Comparison of ENCODE assay signal across 12 cellular contexts in genomic region chr19:45643927-45644771, GRCh38. TPM values are rescaled to one million over a fixed set of nuclear protein-coding genes. Genes with fewer than 3 reads are reported as not detected.
A peak's percentile ranks its signal among the peaks of the same experiment; 100 is the strongest.
DNase-seq lines count a peak whose midpoint lies in the region; ATAC-seq, FAIRE-seq and TF ChIP-seq lines count a peak whose summit lies in the region.
"Had no signal": no experiment of that assay in that cellular context is flagged by ENCODE, and none has a peak within 500 bp of the region (broad histone marks: within the 10 kb centered on the region; RNA-seq: fewer than 3 reads in every experiment).

No MANE protein-coding gene starts in this region.

- H3K9me3 ChIP-seq in HepG2 (ENCODE audit: low read length) = no peaks in the 10 kb centered on the region
- no peaks in the 10 kb centered on the region for H3K9me3 ChIP-seq in right lobe of liver
- H3K9me3 ChIP-seq in esophagus muscularis mucosa = no peaks in the 10 kb centered on the region
- H3K9me3 ChIP-seq in mucosa of descending colon = no peaks in the 10 kb centered on the region

- CTCF ChIA-PET in HepG2 (lab: Yijun Ruan, JAX; ENCODE audit: low intra/inter-chr PET ratio, low total read pairs) = interaction anchor here (0.8 to 4.0 kb wide), 3 partner anchors 37 to 74 kb away, joined by 3 to 45 read pairs (median 29); no protein-coding TSS in a partner anchor

- H3K36me3 Mint-ChIP-seq in activated T-helper 1 cell treated with anti-CD3 and anti-CD28 coated beads, Interleukin-12 subunit alpha, Interleukin-12 subunit beta, Interleukin-2, Interleukin-4 antibody, amounts not matched to agents 30 ng/mL and 10 ng/mL and 1 ng/mL, durations not matched to agents 14 hours and 24 hours and 36 hours (ENCODE audit: low read depth) = peaks cover 8% of the 10 kb centered on the region

- POLR2A ChIA-PET in HepG2 (lab: Yijun Ruan, JAX) = interaction anchor here (0.7 to 5.9 kb wide), 4 partner anchors 41 to 60 kb away, joined by 3 to 56 read pairs (median 12); partner anchors contain the start of gene OPA3

- H3K4me1 ChIP-seq in HepG2 (ENCODE audit: insufficient read depth, low read length) = peaks cover 62% of the 10 kb centered on the region
- H3K4me1 ChIP-seq in right lobe of liver = peaks cover 0 to 27% (median 15%) of the 10 kb centered on the region in 4 donors
- peaks cover 23 to 54% (median 52%) of the 10 kb centered on the region in 4 donors for H3K4me1 ChIP-seq in esophagus muscularis mucosa
- peaks cover 21% of the 10 kb centered on the region for H3K4me1 ChIP-seq in mucosa of descending colon (ENCODE audit: low read depth)

- ATAC-seq in HepG2 = no peak
- ATAC-seq in right lobe of liver = no peak
- ATAC-seq in mucosa of descending colon = no peak
- ATAC-seq: Right ventricle myocardium inferior had no signal

- no peak overlapping the region for H3K27ac Mint-ChIP-seq in activated T-helper 1 cell treated with anti-CD3 and anti-CD28 coated beads, Interleukin-12 subunit alpha, Interleukin-12 subunit beta, Interleukin-2, Interleukin-4 antibody, amounts not matched to agents 30 ng/mL and 10 ng/mL and 1 ng/mL, durations not matched to agents 14 hours and 24 hours and 36 hours

- H2AFZ ChIP-seq in HepG2 (ENCODE audit: low read length) = no peak overlapping the region

- in situ Hi-C loops in HepG2 (cut with HindIII; ENCODE audit: extremely low pct_ligation_motif_present, low pct_unique_long_range_greater_than_20kb) = loop anchor here (5.0 kb wide), 1 partner anchor 52 kb away; no protein-coding TSS in a partner anchor
- in situ Hi-C loops in brain microvascular endothelial cell (cut with HindIII; ENCODE audit: low pct_ligation_motif_present, low sequenced_read_pairs) = no loop called here

- H3K27ac ChIP-seq in HepG2 (ENCODE audit: extremely low read length, insufficient read depth, low read length) = no peak overlapping the region
- H3K27ac ChIP-seq in right lobe of liver = no peak overlapping the region
- H3K27ac ChIP-seq in esophagus muscularis mucosa (replicated peaks in 1 of 4) = no peak overlapping the region
- no peak overlapping the region for H3K27ac ChIP-seq in brain microvascular endothelial cell
- H3K27ac ChIP-seq: HL-60 had no signal

- H4K20me1 ChIP-seq in HepG2 (ENCODE audit: insufficient read depth, low read length) = no peaks in the 10 kb centered on the region

- WGBS in HepG2 (ENCODE audit: low lambda C conversion rate) = 46% methylated on average over 14 of the region's 14 CpGs
- WGBS in right lobe of liver (ENCODE audit: insufficient coverage, low coverage, low lambda C conversion rate, missing lambda C conversion rate) = 54% methylated on average over 8 of the region's 14 CpGs
- WGBS in esophagus muscularis mucosa = 64% methylated on average over 14 of the region's 14 CpGs

- peaks cover 0 to 9% of the 10 kb centered on the region in 2 experiments; a peak in 3 of 5 replicates for H3K27me3 ChIP-seq in HepG2 (ENCODE audit: control insufficient read depth in 1 of 2, insufficient read depth in 2 of 2, low read length in 2 of 2)
- H3K27me3 ChIP-seq in right lobe of liver = peaks cover 0 to 4% of the 10 kb centered on the region in 2 donors
- peaks cover 0 to 43% (median 12%) of the 10 kb centered on the region in 4 donors for H3K27me3 ChIP-seq in esophagus muscularis mucosa
- no peaks in the 10 kb centered on the region for H3K27me3 ChIP-seq in brain microvascular endothelial cell (replicated peaks)

- H3K36me3 ChIP-seq in HepG2 (replicated peaks in 1 of 2; ENCODE audit: control insufficient read depth in 1 of 2, insufficient read depth in 2 of 2, low read length in 2 of 2) = no peaks in the 10 kb centered on the region
- no peaks in the 10 kb centered on the region for H3K36me3 ChIP-seq in right lobe of liver
- no peaks in the 10 kb centered on the region for H3K36me3 ChIP-seq in esophagus muscularis mucosa
- no peaks in the 10 kb centered on the region for H3K36me3 ChIP-seq in brain microvascular endothelial cell (replicated peaks)
- no peaks in the 10 kb centered on the region for H3K36me3 ChIP-seq in mucosa of descending colon (ENCODE audit: low read depth)

- TF ChIP-seq EP300 in HepG2 (IDR thresholded peaks at IDR 0.05; ENCODE audit: low read depth in 2 of 2, low read length in 2 of 2) (no peak), HepG2 (CRISPR knock-in tag; IDR thresholded peaks at IDR 0.05; ENCODE audit: borderline replicate concordance) (no peak), esophagus muscularis mucosa (IDR thresholded peaks at IDR 0.05) (no peak)

- TF ChIP-seq CTCF in HepG2 (CRISPR knock-in tag; IDR thresholded peaks at IDR 0.05) (no peak), right lobe of liver (IDR thresholded peaks at IDR 0.05) (no peak), esophagus muscularis mucosa (IDR thresholded peaks at IDR 0.05) (no peak), brain microvascular endothelial cell (IDR thresholded peaks at IDR 0.05; ENCODE audit: low read depth, low read length, missing control alignments) (no peak), mucosa of descending colon (IDR thresholded peaks at IDR 0.05) (no peak)

- H3K4me3 Mint-ChIP-seq in activated T-helper 1 cell treated with anti-CD3 and anti-CD28 coated beads, Interleukin-12 subunit alpha, Interleukin-12 subunit beta, Interleukin-2, Interleukin-4 antibody, amounts not matched to agents 30 ng/mL and 10 ng/mL and 1 ng/mL, durations not matched to agents 14 hours and 24 hours and 36 hours = peak overlapping the region; percentile 78

- peak overlapping the region in 2 of 3 experiments; percentile 39 to 67; a peak in 3 of 6 replicates for H3K4me3 ChIP-seq in HepG2 (replicated peaks in 1 of 3; ENCODE audit: insufficient read depth in 1 of 3, low read depth in 2 of 3, low read length in 3 of 3)
- H3K4me3 ChIP-seq in right lobe of liver = no peak overlapping the region
- no peak overlapping the region for H3K4me3 ChIP-seq in esophagus muscularis mucosa
- no peak overlapping the region for H3K4me3 ChIP-seq in brain microvascular endothelial cell (ENCODE audit: low read depth, low read length)
- no peak overlapping the region for H3K4me3 ChIP-seq in mucosa of descending colon

- peaks cover 29% of the 10 kb centered on the region for H3K4me1 Mint-ChIP-seq in activated T-helper 1 cell treated with anti-CD3 and anti-CD28 coated beads, Interleukin-12 subunit alpha, Interleukin-12 subunit beta, Interleukin-2, Interleukin-4 antibody, amounts not matched to agents 30 ng/mL and 10 ng/mL and 1 ng/mL, durations not matched to agents 14 hours and 24 hours and 36 hours (ENCODE audit: low read depth)

- TF ChIP-seq POLR2A in HepG2 (IDR thresholded peaks at IDR 0.05; ENCODE audit: insufficient read depth in 1 of 2, low read depth in 2 of 2, low read length in 2 of 2) = no peak
- TF ChIP-seq POLR2A in right lobe of liver (IDR thresholded peaks at IDR 0.05) = no peak
- no peak for TF ChIP-seq POLR2A in esophagus muscularis mucosa (IDR thresholded peaks at IDR 0.05; ENCODE audit: low read depth)

- BruUV-seq in HepG2 (replicated peaks; lab: Mats Ljungman, UMichigan) = no TSS peak

- no peak for TF ChIP-seq RAD21 in HepG2 (CRISPR knock-in tag; IDR thresholded peaks at IDR 0.05)

- no peak for FAIRE-seq in HepG2 (lab: Jason Lieb, UNC)
- FAIRE-seq in GM19239 (lab: Jason Lieb, UNC) = no peak

- no peaks in the 10 kb centered on the region for H3K27me3 Mint-ChIP-seq in activated T-helper 1 cell treated with anti-CD3 and anti-CD28 coated beads, Interleukin-12 subunit alpha, Interleukin-12 subunit beta, Interleukin-2, Interleukin-4 antibody, amounts not matched to agents 30 ng/mL and 10 ng/mL and 1 ng/mL, durations not matched to agents 14 hours and 24 hours and 36 hours (ENCODE audit: insufficient read depth)

- intact Hi-C loops in HepG2 (cut with micrococcal nuclease; ENCODE audit: unreplicated experiment) (loop anchor here (1.0 to 5.0 kb wide), 4 partner anchors 37 to 147 kb away; partner anchors contain the start of genes PPM1N and RTN2), right lobe of liver (cut with DNase I) (loop anchor here (5.0 to 10.0 kb wide), 3 partner anchors 37 to 119 kb away; partner anchors contain the start of gene GPR4 (in 1 of the 2)), esophagus muscularis mucosa (cut with DNase I) (loop anchor here (2.0 to 5.0 kb wide), 2 partner anchors 38 to 121 kb away; no protein-coding TSS in a partner anchor), mucosa of descending colon (cut with DNase I, micrococcal nuclease) (loop anchor here in 1 of 2 donors (5.0 kb wide), 1 partner anchor 37 kb away; no protein-coding TSS in a partner anchor)
- intact Hi-C loops in activated T-helper 1 cell treated with anti-CD3 and anti-CD28 coated beads, Interleukin-12 subunit alpha, Interleukin-12 subunit beta, Interleukin-2, Interleukin-4 antibody, amounts not matched to agents 30 ng/mL and 10 ng/mL and 1 ng/mL, durations not matched to agents 14 hours and 24 hours and 36 hours (cut with micrococcal nuclease) = loop anchor here (1.0 to 2.0 kb wide), 9 partner anchors 23 to 219 kb away; partner anchors contain the start of genes OPA3, RTN2, SYMPK and VASP

- peak overlapping the region; percentile 83 for H3K4me2 ChIP-seq in HepG2 (ENCODE audit: low read depth, low read length)

- no peak overlapping the region for H3K9ac ChIP-seq in HepG2 (ENCODE audit: insufficient read depth, low read depth, low read length)

- DNase-seq in HepG2 (ENCODE audit: low spot score) (no peak), right lobe of liver (no peak), inferior parietal cortex (ENCODE audit: extremely low spot score) (peak; percentile 64), GM19239 (ENCODE audit: insufficient read length, low spot score) (no peak), esophagus muscularis mucosa (ENCODE audit: extremely low spot score) (no peak), brain microvascular endothelial cell (no peak), mucosa of descending colon (no peak)
- no peak for DNase-seq in activated T-helper 1 cell treated with anti-CD3 and anti-CD28 coated beads, Interleukin-12 subunit alpha, Interleukin-12 subunit beta, Interleukin-2, Interleukin-4 antibody, amounts not matched to agents 30 ng/mL and 10 ng/mL and 1 ng/mL, durations not matched to agents 14 hours and 24 hours and 36 hours (ENCODE audit: low spot score)
- DNase-seq: HCEC 1CT, NCI-H2029 had no signal

- H3K79me2 ChIP-seq in HepG2 (ENCODE audit: insufficient read depth, low read length) = no peaks in the 10 kb centered on the region

- H3K9me3 Mint-ChIP-seq in activated T-helper 1 cell treated with anti-CD3 and anti-CD28 coated beads, Interleukin-12 subunit alpha, Interleukin-12 subunit beta, Interleukin-2, Interleukin-4 antibody, amounts not matched to agents 30 ng/mL and 10 ng/mL and 1 ng/mL, durations not matched to agents 14 hours and 24 hours and 36 hours = no peaks in the 10 kb centered on the region

RNA-seq across cellular contexts. Expression of gene EML2, which starts 5.0 kb away (rescaled TPM):
- 7.3 and 7.6 TPM in 2 replicates for total RNA-seq in HepG2 (2016; rRNA removed; fragmentation: Illumina TruSeq; extraction: Trizol)
- total RNA-seq in HepG2 (2016; cell fraction: cytosol; rRNA removed; fragmentation: Illumina TruSeq; extraction: Trizol; ENCODE audit: low read depth) = 1.6 and 3.5 TPM in 2 replicates
- total RNA-seq in HepG2 (2016; cell fraction: insoluble cytoplasmic fraction; rRNA removed; fragmentation: Illumina TruSeq; extraction: Trizol) = 4.2 and 9.1 TPM in 2 replicates
- 2.2 and 3.2 TPM in 2 replicates for total RNA-seq in HepG2 (2016; cell fraction: membrane; rRNA removed; fragmentation: Illumina TruSeq; extraction: Trizol)
- 8.8 and 13.4 TPM in 2 replicates for total RNA-seq in HepG2 (2016; cell fraction: nucleus; rRNA removed; fragmentation: Illumina TruSeq; extraction: Trizol)
- polyA plus RNA-seq in HepG2 (2011; rRNA removed) = 12.9 and 16.6 TPM in 2 replicates
- polyA plus RNA-seq in HepG2 (2011; cell fraction: cytosol; rRNA removed) = 7.9 and 8.5 TPM in 2 replicates
- 74.5 and 101 TPM in 2 replicates for polyA plus RNA-seq in HepG2 (2011; cell fraction: nucleus; rRNA removed)
- 10.9 and 17.5 TPM in 2 replicates for polyA plus RNA-seq in HepG2 (2012)
- 0.88 and 1.0 TPM in 2 replicates for polyA plus RNA-seq in HepG2 (2016; cell fraction: cytosol; fragmentation: Illumina TruSeq; extraction: Trizol; ENCODE audit: low read depth)
- 3.1 and 4.1 TPM in 2 replicates for polyA plus RNA-seq in HepG2 (2016; cell fraction: insoluble cytoplasmic fraction; fragmentation: Illumina TruSeq; extraction: Trizol; ENCODE audit: low read depth)
- polyA plus RNA-seq in HepG2 (2016; cell fraction: membrane; fragmentation: Illumina TruSeq; extraction: Trizol; ENCODE audit: low read depth) = 1.2 and 3.4 TPM in 2 replicates
- 25.5 and 27.6 TPM in 2 replicates for polyA plus RNA-seq in HepG2 (2016; cell fraction: nucleus; fragmentation: Illumina TruSeq; extraction: Trizol; ENCODE audit: insufficient read depth, low read depth)
- 40.9 and 76.3 TPM in 2 replicates for polyA minus RNA-seq in HepG2 (2011; rRNA and poly(A)+ RNA removed; ENCODE audit: low replicate concordance)
- polyA minus RNA-seq in HepG2 (2011; cell fraction: cytosol; rRNA and poly(A)+ RNA removed) = 13.7 and 15.5 TPM in 2 replicates
- polyA minus RNA-seq in HepG2 (2011; cell fraction: nucleus; rRNA and poly(A)+ RNA removed) = 15.0 and 16.1 TPM in 2 replicates
- total RNA-seq in right lobe of liver = 10 to 100 TPM; 12.6 to 19.7 (median 13.8) TPM
- 148 and 152 TPM in 2 replicates for total RNA-seq in activated T-helper 1 cell treated with anti-CD3 and anti-CD28 coated beads, Interleukin-12 subunit alpha, Interleukin-12 subunit beta, Interleukin-2, Interleukin-4 antibody, amounts not matched to agents 30 ng/mL and 10 ng/mL and 1 ng/mL, durations not matched to agents 14 hours and 24 hours and 36 hours
- total RNA-seq in esophagus muscularis mucosa = 10 to 100 TPM; 12.0 to 28.4 (median 18.3) TPM
- total RNA-seq in mucosa of descending colon = 100 to 1,000 TPM in 1 of 3 donors, 10 to 100 TPM in 2; 59.9 to 119 (median 79.1) TPM

RNA-seq across cellular contexts. Expression of gene GIPR, which starts 23.9 kb away (rescaled TPM):
- total RNA-seq in HepG2 (2016; rRNA removed; fragmentation: Illumina TruSeq; extraction: Trizol) (0.15 TPM in 1 of 2 replicates, not detected in the other), right lobe of liver (under 1 TPM in 4 of 6 experiments, not detected in 2; 0.07 to 0.23 (median 0.18) TPM), esophagus muscularis mucosa (not detected), mucosa of descending colon (10 to 100 TPM in 2 of 3 donors, 1 to 10 TPM in 1; 6.8 to 19.4 (median 14.2) TPM)
- total RNA-seq in HepG2 (2016; cell fraction: cytosol; rRNA removed; fragmentation: Illumina TruSeq; extraction: Trizol; ENCODE audit: low read depth) = not detected in 2 replicates
- total RNA-seq in HepG2 (2016; cell fraction: insoluble cytoplasmic fraction; rRNA removed; fragmentation: Illumina TruSeq; extraction: Trizol) = not detected in 2 replicates
- total RNA-seq in HepG2 (2016; cell fraction: membrane; rRNA removed; fragmentation: Illumina TruSeq; extraction: Trizol) = 0.07 TPM in 1 of 2 replicates, not detected in the other
- not detected in 2 replicates for total RNA-seq in HepG2 (2016; cell fraction: nucleus; rRNA removed; fragmentation: Illumina TruSeq; extraction: Trizol)
- polyA plus RNA-seq in HepG2 (2011; rRNA removed) = 1.2 and 1.7 TPM in 2 replicates
- polyA plus RNA-seq in HepG2 (2011; cell fraction: cytosol; rRNA removed) = 0.23 and 0.27 TPM in 2 replicates
- polyA plus RNA-seq in HepG2 (2011; cell fraction: nucleus; rRNA removed) = 10.6 TPM in 2 replicates
- 1.3 and 2.2 TPM in 2 replicates for polyA plus RNA-seq in HepG2 (2012)
- polyA plus RNA-seq in HepG2 (2016; cell fraction: cytosol; fragmentation: Illumina TruSeq; extraction: Trizol; ENCODE audit: low read depth) = not detected in 2 replicates
- polyA plus RNA-seq in HepG2 (2016; cell fraction: insoluble cytoplasmic fraction; fragmentation: Illumina TruSeq; extraction: Trizol; ENCODE audit: low read depth) = not detected in 2 replicates
- polyA plus RNA-seq in HepG2 (2016; cell fraction: membrane; fragmentation: Illumina TruSeq; extraction: Trizol; ENCODE audit: low read depth) = not detected in 2 replicates
- 0.31 TPM in 2 replicates for polyA plus RNA-seq in HepG2 (2016; cell fraction: nucleus; fragmentation: Illumina TruSeq; extraction: Trizol; ENCODE audit: insufficient read depth, low read depth)
- 0.47 and 2.5 TPM in 2 replicates for polyA minus RNA-seq in HepG2 (2011; rRNA and poly(A)+ RNA removed; ENCODE audit: low replicate concordance)
- 0.59 TPM in 1 of 2 replicates, not detected in the other for polyA minus RNA-seq in HepG2 (2011; cell fraction: cytosol; rRNA and poly(A)+ RNA removed)
- 4.5 and 7.2 TPM in 2 replicates for polyA minus RNA-seq in HepG2 (2011; cell fraction: nucleus; rRNA and poly(A)+ RNA removed)
- 4.3 and 6.1 TPM in 2 replicates for total RNA-seq in activated T-helper 1 cell treated with anti-CD3 and anti-CD28 coated beads, Interleukin-12 subunit alpha, Interleukin-12 subunit beta, Interleukin-2, Interleukin-4 antibody, amounts not matched to agents 30 ng/mL and 10 ng/mL and 1 ng/mL, durations not matched to agents 14 hours and 24 hours and 36 hours

RNA-seq across cellular contexts. Expression of gene GPR4, which starts 42.1 kb away (rescaled TPM):
- total RNA-seq in HepG2 (2016; rRNA removed; fragmentation: Illumina TruSeq; extraction: Trizol) (not detected in 2 replicates), right lobe of liver (1 to 10 TPM in 4 of 6 experiments, under 1 TPM in 2; 0.83 to 3.1 (median 1.3) TPM), esophagus muscularis mucosa (1 to 10 TPM in 3 of 4 donors, under 1 TPM in 1; 0.42 to 6.6 (median 4.8) TPM), mucosa of descending colon (1 to 10 TPM in 2 of 3 donors, under 1 TPM in 1; 0.84 to 1.0 (median 1.0) TPM)
- not detected in 2 replicates for total RNA-seq in HepG2 (2016; cell fraction: cytosol; rRNA removed; fragmentation: Illumina TruSeq; extraction: Trizol; ENCODE audit: low read depth)
- total RNA-seq in HepG2 (2016; cell fraction: insoluble cytoplasmic fraction; rRNA removed; fragmentation: Illumina TruSeq; extraction: Trizol) = not detected in 2 replicates
- total RNA-seq in HepG2 (2016; cell fraction: membrane; rRNA removed; fragmentation: Illumina TruSeq; extraction: Trizol) = not detected in 2 replicates
- not detected in 2 replicates for total RNA-seq in HepG2 (2016; cell fraction: nucleus; rRNA removed; fragmentation: Illumina TruSeq; extraction: Trizol)
- 0.15 TPM in 1 of 2 replicates, not detected in the other for polyA plus RNA-seq in HepG2 (2011; rRNA removed)
- polyA plus RNA-seq in HepG2 (2011; cell fraction: cytosol; rRNA removed) = not detected in 2 replicates
- polyA plus RNA-seq in HepG2 (2011; cell fraction: nucleus; rRNA removed) = not detected in 2 replicates
- not detected in 2 replicates for polyA plus RNA-seq in HepG2 (2012)
- not detected in 2 replicates for polyA plus RNA-seq in HepG2 (2016; cell fraction: cytosol; fragmentation: Illumina TruSeq; extraction: Trizol; ENCODE audit: low read depth)
- not detected in 2 replicates for polyA plus RNA-seq in HepG2 (2016; cell fraction: insoluble cytoplasmic fraction; fragmentation: Illumina TruSeq; extraction: Trizol; ENCODE audit: low read depth)
- not detected in 2 replicates for polyA plus RNA-seq in HepG2 (2016; cell fraction: membrane; fragmentation: Illumina TruSeq; extraction: Trizol; ENCODE audit: low read depth)
- not detected in 2 replicates for polyA plus RNA-seq in HepG2 (2016; cell fraction: nucleus; fragmentation: Illumina TruSeq; extraction: Trizol; ENCODE audit: insufficient read depth, low read depth)
- 0.12 TPM in 1 of 2 replicates, not detected in the other for polyA minus RNA-seq in HepG2 (2011; rRNA and poly(A)+ RNA removed; ENCODE audit: low replicate concordance)
- polyA minus RNA-seq in HepG2 (2011; cell fraction: cytosol; rRNA and poly(A)+ RNA removed) = not detected in 2 replicates
- not detected in 2 replicates for polyA minus RNA-seq in HepG2 (2011; cell fraction: nucleus; rRNA and poly(A)+ RNA removed)
- total RNA-seq in activated T-helper 1 cell treated with anti-CD3 and anti-CD28 coated beads, Interleukin-12 subunit alpha, Interleukin-12 subunit beta, Interleukin-2, Interleukin-4 antibody, amounts not matched to agents 30 ng/mL and 10 ng/mL and 1 ng/mL, durations not matched to agents 14 hours and 24 hours and 36 hours = not detected in 2 replicates

RNA-seq across cellular contexts. Expression of gene SNRPD2, which starts 47.6 kb away (rescaled TPM):
- total RNA-seq in HepG2 (2016; rRNA removed; fragmentation: Illumina TruSeq; extraction: Trizol) (485 and 593 TPM in 2 replicates), right lobe of liver (10 to 100 TPM; 79.7 to 92.5 (median 88.2) TPM), esophagus muscularis mucosa (100 to 1,000 TPM; 107 to 167 (median 139) TPM), mucosa of descending colon (100 to 1,000 TPM; 201 to 270 (median 230) TPM)
- total RNA-seq in HepG2 (2016; cell fraction: cytosol; rRNA removed; fragmentation: Illumina TruSeq; extraction: Trizol; ENCODE audit: low read depth) = 546 and 637 TPM in 2 replicates
- total RNA-seq in HepG2 (2016; cell fraction: insoluble cytoplasmic fraction; rRNA removed; fragmentation: Illumina TruSeq; extraction: Trizol) = 493 and 623 TPM in 2 replicates
- 348 and 425 TPM in 2 replicates for total RNA-seq in HepG2 (2016; cell fraction: membrane; rRNA removed; fragmentation: Illumina TruSeq; extraction: Trizol)
- total RNA-seq in HepG2 (2016; cell fraction: nucleus; rRNA removed; fragmentation: Illumina TruSeq; extraction: Trizol) = 161 and 163 TPM in 2 replicates
- 284 and 299 TPM in 2 replicates for polyA plus RNA-seq in HepG2 (2011; rRNA removed)
- 310 and 320 TPM in 2 replicates for polyA plus RNA-seq in HepG2 (2011; cell fraction: cytosol; rRNA removed)
- polyA plus RNA-seq in HepG2 (2011; cell fraction: nucleus; rRNA removed) = 64.5 and 68.4 TPM in 2 replicates
- 162 and 279 TPM in 2 replicates for polyA plus RNA-seq in HepG2 (2012)
- polyA plus RNA-seq in HepG2 (2016; cell fraction: cytosol; fragmentation: Illumina TruSeq; extraction: Trizol; ENCODE audit: low read depth) = 325 and 406 TPM in 2 replicates
- 334 and 359 TPM in 2 replicates for polyA plus RNA-seq in HepG2 (2016; cell fraction: insoluble cytoplasmic fraction; fragmentation: Illumina TruSeq; extraction: Trizol; ENCODE audit: low read depth)
- polyA plus RNA-seq in HepG2 (2016; cell fraction: membrane; fragmentation: Illumina TruSeq; extraction: Trizol; ENCODE audit: low read depth) = 194 and 247 TPM in 2 replicates
- polyA plus RNA-seq in HepG2 (2016; cell fraction: nucleus; fragmentation: Illumina TruSeq; extraction: Trizol; ENCODE audit: insufficient read depth, low read depth) = 168 and 190 TPM in 2 replicates
- 51.2 and 102 TPM in 2 replicates for polyA minus RNA-seq in HepG2 (2011; rRNA and poly(A)+ RNA removed; ENCODE audit: low replicate concordance)
- polyA minus RNA-seq in HepG2 (2011; cell fraction: cytosol; rRNA and poly(A)+ RNA removed) = 47.3 and 47.6 TPM in 2 replicates
- polyA minus RNA-seq in HepG2 (2011; cell fraction: nucleus; rRNA and poly(A)+ RNA removed) = 25.2 and 32.9 TPM in 2 replicates
- total RNA-seq in activated T-helper 1 cell treated with anti-CD3 and anti-CD28 coated beads, Interleukin-12 subunit alpha, Interleukin-12 subunit beta, Interleukin-2, Interleukin-4 antibody, amounts not matched to agents 30 ng/mL and 10 ng/mL and 1 ng/mL, durations not matched to agents 14 hours and 24 hours and 36 hours = 757 and 760 TPM in 2 replicates

RNA-seq across cellular contexts. Expression of gene QPCTL, which starts 48.3 kb away (rescaled TPM):
- total RNA-seq in HepG2 (2016; rRNA removed; fragmentation: Illumina TruSeq; extraction: Trizol) = 6.8 and 16.0 TPM in 2 replicates
- total RNA-seq in HepG2 (2016; cell fraction: cytosol; rRNA removed; fragmentation: Illumina TruSeq; extraction: Trizol; ENCODE audit: low read depth) = 4.4 and 5.8 TPM in 2 replicates
- 6.7 and 15.7 TPM in 2 replicates for total RNA-seq in HepG2 (2016; cell fraction: insoluble cytoplasmic fraction; rRNA removed; fragmentation: Illumina TruSeq; extraction: Trizol)
- total RNA-seq in HepG2 (2016; cell fraction: membrane; rRNA removed; fragmentation: Illumina TruSeq; extraction: Trizol) = 6.8 and 7.4 TPM in 2 replicates
- total RNA-seq in HepG2 (2016; cell fraction: nucleus; rRNA removed; fragmentation: Illumina TruSeq; extraction: Trizol) = 14.0 and 17.9 TPM in 2 replicates
- polyA plus RNA-seq in HepG2 (2011; rRNA removed) = 19.1 and 24.8 TPM in 2 replicates
- 19.1 and 26.2 TPM in 2 replicates for polyA plus RNA-seq in HepG2 (2011; cell fraction: cytosol; rRNA removed)
- 44.7 and 47.6 TPM in 2 replicates for polyA plus RNA-seq in HepG2 (2011; cell fraction: nucleus; rRNA removed)
- 18.7 and 23.6 TPM in 2 replicates for polyA plus RNA-seq in HepG2 (2012)
- polyA plus RNA-seq in HepG2 (2016; cell fraction: cytosol; fragmentation: Illumina TruSeq; extraction: Trizol; ENCODE audit: low read depth) = 5.3 and 6.3 TPM in 2 replicates
- 8.0 and 9.0 TPM in 2 replicates for polyA plus RNA-seq in HepG2 (2016; cell fraction: insoluble cytoplasmic fraction; fragmentation: Illumina TruSeq; extraction: Trizol; ENCODE audit: low read depth)
- polyA plus RNA-seq in HepG2 (2016; cell fraction: membrane; fragmentation: Illumina TruSeq; extraction: Trizol; ENCODE audit: low read depth) = 7.9 and 8.3 TPM in 2 replicates
- polyA plus RNA-seq in HepG2 (2016; cell fraction: nucleus; fragmentation: Illumina TruSeq; extraction: Trizol; ENCODE audit: insufficient read depth, low read depth) = 35.2 and 45.7 TPM in 2 replicates
- 22.5 and 49.4 TPM in 2 replicates for polyA minus RNA-seq in HepG2 (2011; rRNA and poly(A)+ RNA removed; ENCODE audit: low replicate concordance)
- polyA minus RNA-seq in HepG2 (2011; cell fraction: cytosol; rRNA and poly(A)+ RNA removed) = 17.0 and 21.9 TPM in 2 replicates
- polyA minus RNA-seq in HepG2 (2011; cell fraction: nucleus; rRNA and poly(A)+ RNA removed) = 8.1 and 8.9 TPM in 2 replicates
- total RNA-seq in right lobe of liver = 1 to 10 TPM; 4.4 to 6.9 (median 5.9) TPM
- 13.7 and 18.0 TPM in 2 replicates for total RNA-seq in activated T-helper 1 cell treated with anti-CD3 and anti-CD28 coated beads, Interleukin-12 subunit alpha, Interleukin-12 subunit beta, Interleukin-2, Interleukin-4 antibody, amounts not matched to agents 30 ng/mL and 10 ng/mL and 1 ng/mL, durations not matched to agents 14 hours and 24 hours and 36 hours
- 1 to 10 TPM; 4.6 to 6.8 (median 6.0) TPM for total RNA-seq in esophagus muscularis mucosa
- 1 to 10 TPM; 8.2 to 8.9 (median 8.3) TPM for total RNA-seq in mucosa of descending colon

Comparison
In these comparisons a context has a peak if more than half of its experiments do, and no peak if none do; other contexts are left out.
1. H3K4me3 ChIP-seq: peak in HepG2 (2 of 3); none in right lobe of liver (0 of 3), esophagus muscularis mucosa (0 of 4), brain microvascular endothelial cell (single experiment) and mucosa of descending colon (single experiment).